In the genomic region with DNA sequence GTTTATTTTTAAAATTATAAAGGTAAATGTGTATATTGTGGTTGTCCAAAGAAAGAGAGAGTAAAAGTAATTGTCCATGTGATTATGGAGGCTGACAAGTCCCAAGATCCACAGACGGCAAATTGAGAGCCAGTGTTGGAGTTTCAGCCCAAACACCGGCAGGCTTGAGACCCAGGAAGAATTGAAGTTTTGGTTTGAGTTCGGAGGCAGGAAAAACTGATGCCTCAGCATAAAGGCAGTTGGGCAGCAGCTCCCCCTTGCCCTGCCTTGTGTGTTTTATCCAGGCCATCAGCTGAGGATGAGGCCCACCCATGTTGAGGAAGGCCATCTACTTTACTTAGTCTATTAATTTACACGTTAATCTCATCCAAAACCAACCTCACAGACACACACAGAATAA, we compare ENCODE assay signal across 19 cellular contexts.
"Had no signal": no experiment of that assay in that cellular context is flagged by ENCODE, and none has a peak within 500 bp of the region (broad histone marks: within the 10 kb centered on the region; RNA-seq: fewer than 3 reads in every experiment).

No MANE protein-coding gene starts in this region.

- ATAC-seq: esophagus mucosa, gastroesophageal sphincter, left cardiac atrium, lower lobe of right lung had no signal

- H3K27ac ChIP-seq: dorsolateral prefrontal cortex, gastroesophageal sphincter, left ventricle myocardium inferior, lower lobe of right lung, neutrophil had no signal

- H3K4me3 ChIP-seq: dorsolateral prefrontal cortex, gastroesophageal sphincter, left ventricle myocardium inferior, lower lobe of right lung had no signal

- H3K9me3 ChIP-seq: gastroesophageal sphincter, left ventricle myocardium inferior, lower lobe of right lung, neutrophil had no signal

- H3K27me3 ChIP-seq: dorsolateral prefrontal cortex, gastroesophageal sphincter, neutrophil had no signal

- FAIRE-seq: kidney, small intestine had no signal

- DNase-seq: cortex of kidney; dorsolateral prefrontal cortex; effector CD8-positive, alpha-beta T cell; immature natural killer cell; kidney; left cardiac atrium; left ventricle myocardium inferior; lower lobe of right lung; mesendoderm; naive B cell; nephron progenitor cell; posterior cingulate gyrus; small intestine; stimulated activated CD4-positive, alpha-beta T cell treated with anti-CD3 and anti-CD28 coated beads, Interleukin-2, amount 100 ng/mL, for 48 hours; stimulated activated naive CD4-positive, alpha-beta T cell treated with Interleukin-2 at 50 U/mL for 16 hours; trophoblast cell had no signal

- H3K36me3 ChIP-seq: gastroesophageal sphincter, left ventricle myocardium inferior, lower lobe of right lung, neutrophil had no signal

- H3K4me1 ChIP-seq: lower lobe of right lung had no signal
